ENCODE assay signal across 8 cellular contexts in the genomic region with DNA sequence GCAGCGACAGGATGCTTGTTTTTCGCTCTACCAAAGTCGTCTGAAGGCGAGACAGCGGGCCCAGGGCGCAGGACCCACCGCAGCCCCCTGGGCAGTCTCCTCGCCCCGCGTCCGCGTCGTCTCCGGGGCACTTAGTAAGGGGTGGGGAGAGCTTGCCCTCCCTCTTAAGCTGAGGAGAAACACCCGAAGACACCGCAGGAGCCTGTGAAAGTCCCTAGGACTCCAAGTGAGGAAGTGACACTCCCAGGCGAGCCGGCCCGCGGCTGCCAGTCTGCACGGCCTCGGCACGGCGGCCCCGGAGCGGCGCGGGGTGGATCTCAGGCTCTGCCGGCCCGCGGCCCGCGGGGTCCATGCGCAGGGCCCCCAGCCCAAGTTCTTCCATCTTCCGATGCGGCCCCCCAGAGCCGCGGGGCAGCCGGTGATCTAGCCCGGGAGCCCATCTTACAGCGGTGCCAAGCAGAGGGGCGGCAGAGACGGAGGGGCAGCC. TPM values are rescaled to one million over a fixed set of nuclear protein-coding genes. Genes with fewer than 3 reads are reported as not detected.
DNase-seq lines count a peak whose midpoint lies in the region; ATAC-seq and TF ChIP-seq lines count a peak whose summit lies in the region.

No MANE protein-coding gene starts in this region.

- peak overlapping the region; percentile 97; the same call in 1 of the 3 replicates for H2BK15ac ChIP-seq in IMR-90 (ENCODE audit: low read depth, low read length)

- peak overlapping the region; percentile 96 for H3K27ac ChIP-seq in IMR-90 (ENCODE audit: insufficient read depth, low read length)
- H3K27ac ChIP-seq in dorsolateral prefrontal cortex, result peak overlapping the region in 57 of 59 donors; percentile 16 to 96 (median 85)
- peak overlapping the region; percentile 72 for H3K27ac ChIP-seq in mesodermal cell (ENCODE audit: low read depth, low read length, severe bottlenecking)

- WGBS in IMR-90 (ENCODE audit: extremely low coverage in 2 of 2, insufficient read length in 1 of 2), 2 experiments, result 1% methylated on average over 16 of the region's 43 CpGs; no CpG with 5 or more reads in 1 of the 2 experiments
- WGBS in mesodermal cell (ENCODE audit: insufficient coverage in 2 of 2), 2 experiments, result 0 to 1% methylated on average over 38 to 42 of the region's 43 CpGs

- peak overlapping the region; percentile 84 for H3K18ac ChIP-seq in IMR-90 (ENCODE audit: low read depth, low read length)

- H2BK120ac ChIP-seq in IMR-90 (ENCODE audit: low read depth, low read length), result peak overlapping the region; percentile 90

- peak overlapping the region; percentile 96 for H3K14ac ChIP-seq in IMR-90 (replicated peaks; ENCODE audit: low read depth, low read length)

- peak overlapping the region; percentile 80 for H2AK9ac ChIP-seq in IMR-90 (replicated peaks; ENCODE audit: low read depth, low read length, poor library complexity)

- peak overlapping the region; percentile 82 to 98 for H4K8ac ChIP-seq in IMR-90 (ENCODE audit: low read depth in 2 of 2, low read length in 2 of 2)

- in situ Hi-C loops in IMR-90 (cut with MboI; ENCODE audit: low sequenced_read_pairs), result loop anchor here (5.0 to 25.0 kb wide), 2 partner anchors 58 to 393 kb away; a partner anchor contains a TSS

- TSS peak; percentile 75 for BruUV-seq in IMR-90 (replicated peaks; lab: Mats Ljungman, UMichigan)

- H3K4me3 ChIP-seq in IMR-90 (ENCODE audit: insufficient read depth, low read depth, low read length), result peak overlapping the region; percentile 94
- peak overlapping the region; percentile 54 to 88 (median 75) for H3K4me3 ChIP-seq in dorsolateral prefrontal cortex
- H3K4me3 ChIP-seq in mesodermal cell (ENCODE audit: extremely low read depth, insufficient read depth, low read length, poor library complexity, severe bottlenecking), result peak overlapping the region; percentile 55

- peak overlapping the region; percentile 54; the same call in 1 of the 2 replicates for H2AK5ac ChIP-seq in IMR-90 (ENCODE audit: low read depth, low read length)

- H3K23ac ChIP-seq in IMR-90 (ENCODE audit: low read depth, low read length), result peak overlapping the region; percentile 100

- H2BK5ac ChIP-seq in IMR-90 (ENCODE audit: low read depth, low read length, poor library complexity, severe bottlenecking), result peak overlapping the region; percentile 75

- peak overlapping the region; percentile 99 for H3K4me2 ChIP-seq in IMR-90 (ENCODE audit: low read depth, low read length)

- H3K9me3 ChIP-seq in ES-I3 (ENCODE audit: control insufficient read depth, insufficient read depth, low read length), result no peaks in the 10 kb centered on the region
- no peaks in the 10 kb centered on the region for H3K9me3 ChIP-seq in IMR-90 (ENCODE audit: control insufficient read depth, insufficient read depth, low read length)
- H3K9me3 ChIP-seq in mesodermal cell (ENCODE audit: control insufficient read depth, low read length), result no peaks in the 10 kb centered on the region

- TF ChIP-seq POLR2A in IMR-90 (IDR thresholded peaks at IDR 0.05; ENCODE audit: low read depth, low read length), result peak; percentile 26; the same call in 1 of the 2 replicates

- no peaks in the 10 kb centered on the region for H3K36me3 ChIP-seq in ES-I3 (ENCODE audit: insufficient read depth, low read length)
- H3K36me3 ChIP-seq in IMR-90 (ENCODE audit: control insufficient read depth, insufficient read depth, low read length), result peaks cover 7% of the 10 kb centered on the region; the same call in 1 of the 2 replicates
- peaks cover 19% of the 10 kb centered on the region for H3K36me3 ChIP-seq in mesodermal cell (ENCODE audit: control insufficient read depth, insufficient read depth, low read length)

- H3K4me1 ChIP-seq in ES-I3 (ENCODE audit: insufficient read depth, low read length), result peaks cover 18% of the 10 kb centered on the region; the same call in 1 of the 2 replicates
- H3K4me1 ChIP-seq in IMR-90 (ENCODE audit: control insufficient read depth, insufficient read depth, low read length), result peaks cover 5% of the 10 kb centered on the region
- peaks cover 3% of the 10 kb centered on the region for H3K4me1 ChIP-seq in mesodermal cell (ENCODE audit: control insufficient read depth, insufficient read depth, low read length, poor library complexity, severe bottlenecking)

- dilution Hi-C loops in IMR-90 (cut with HindIII; ENCODE audit: low sequenced_read_pairs, unreplicated experiment), result no loop called here

- peak overlapping the region; percentile 85 for H4K5ac ChIP-seq in IMR-90 (ENCODE audit: low read depth, low read length)

- POLR2A ChIA-PET in IMR-90 (lab: Charles Lee; ENCODE audit: unreplicated experiment), result interaction anchor here (1.2 kb wide), 1 partner anchor 59 kb away, joined by 3 read pairs; no protein-coding TSS in a partner anchor

- H4K20me1 ChIP-seq in IMR-90 (ENCODE audit: insufficient read depth, low read length), result no peaks in the 10 kb centered on the region

- H3K9me1 ChIP-seq in IMR-90 (ENCODE audit: insufficient read depth, low read length), result peaks cover 5% of the 10 kb centered on the region; the same call in 1 of the 2 replicates

- TF ChIP-seq RAD21 in IMR-90 (IDR thresholded peaks at IDR 0.05; ENCODE audit: low read length), result no peak

- no peaks in the 10 kb centered on the region for H3K27me3 ChIP-seq in IMR-90 (ENCODE audit: control insufficient read depth, insufficient read depth, low read length)
- peaks cover 0 to 8% (median 0%) of the 10 kb centered on the region in 45 donors for H3K27me3 ChIP-seq in dorsolateral prefrontal cortex

- no peak for DNase-seq in IMR-90
- DNase-seq in activated CD4-positive, CD25-positive, alpha-beta regulatory T cell treated with anti-CD3 and anti-CD28 coated beads, Interleukin-2, amount 50 U/mL, for 72 hours, result peak; percentile 70
- DNase-seq in dorsolateral prefrontal cortex, result peak in 4 of 10 donors; percentile 10 to 59 (median 38)
- peak; percentile 73 for DNase-seq in stimulated activated CD8-positive, alpha-beta memory T cell treated with anti-CD3 and anti-CD28 coated beads, Interleukin-4, amount 100 ng/mL, for 48 hours
- DNase-seq in superior temporal gyrus (ENCODE audit: extremely low spot score), result no peak

- H3K56ac ChIP-seq in IMR-90 (ENCODE audit: extremely low read depth, insufficient read depth, low read length), result peak overlapping the region; percentile 80; the same call in 1 of the 2 replicates

- H3K9ac ChIP-seq in ES-I3 (ENCODE audit: low read depth, low read length) (peak overlapping the region; percentile 78), IMR-90 (ENCODE audit: low read depth, low read length) (peak overlapping the region; percentile 91)

- intact Hi-C loops in IMR-90 (cut with micrococcal nuclease), result loop anchor here (1.0 to 10.0 kb wide), 4 partner anchors 52 to 168 kb away; a partner anchor contains a TSS
- intact Hi-C loops in dorsolateral prefrontal cortex (cut with DNase I), result no loop called here

- peak overlapping the region; percentile 98 for H2AFZ ChIP-seq in IMR-90 (replicated peaks; ENCODE audit: low read length, poor library complexity)

- H3K79me1 ChIP-seq in IMR-90 (ENCODE audit: low read depth in 1 of 2, low read length in 2 of 2), result peaks cover 10 to 41% of the 10 kb centered on the region in 2 experiments

- CTCF ChIA-PET in IMR-90 (lab: Yijun Ruan, JAX), result no interaction called here

- ATAC-seq in GM21528 (IDR thresholded peaks at IDR 0.05; ENCODE audit: low FRiP score, unreplicated experiment) (peak; percentile 69), IMR-90 (ENCODE audit: low read depth) (peak; percentile 60)

- peak overlapping the region; percentile 92 for H3K4ac ChIP-seq in IMR-90 (ENCODE audit: low read depth, low read length)

- peak overlapping the region; percentile 56; the same call in 1 of the 2 replicates for H2BK20ac ChIP-seq in IMR-90 (ENCODE audit: low read depth, low read length)

- peak overlapping the region; percentile 95 for H4K91ac ChIP-seq in IMR-90 (ENCODE audit: insufficient read depth, low read depth, low read length)

- no peak for TF ChIP-seq CTCF in IMR-90 (conservative IDR thresholded peaks at IDR 0.05; ENCODE audit: low read depth, low read length)
- no peak for TF ChIP-seq CTCF in dorsolateral prefrontal cortex (IDR thresholded peaks at IDR 0.05 in 54 of 56, conservative IDR thresholded peaks at IDR 0.05 in 2 of 56; ENCODE audit: low read depth in 1 of 56, partially characterized antibody in 56 of 56)

TF ChIP-seq in IMR-90, 13 proteins besides CTCF, POLR2A, EP300 and RAD21:
- TF ChIP-seq MAFK (IDR thresholded peaks at IDR 0.05; ENCODE audit: low read depth, low read length), result no peak
- TF ChIP-seq MAZ (IDR thresholded peaks at IDR 0.05; ENCODE audit: borderline replicate concordance, low read depth, low read length), result no peak
- TF ChIP-seq RFX5 (IDR thresholded peaks at IDR 0.05; ENCODE audit: low read depth, low read length), result no peak
- TF ChIP-seq FOS (IDR thresholded peaks at IDR 0.05; ENCODE audit: low read depth, low read length), result no peak
- TF ChIP-seq SMC3 (IDR thresholded peaks at IDR 0.05; ENCODE audit: low read depth, low read length), result no peak
- TF ChIP-seq CHD1 (IDR thresholded peaks at IDR 0.05; ENCODE audit: low read depth, low read length), result no peak
- 0 out of 2 replicates have a peak, but pooled peaks have one; percentile 40 for TF ChIP-seq MXI1 (IDR thresholded peaks at IDR 0.05; ENCODE audit: borderline replicate concordance, low read depth, low read length)
- TF ChIP-seq, protein P1, sequence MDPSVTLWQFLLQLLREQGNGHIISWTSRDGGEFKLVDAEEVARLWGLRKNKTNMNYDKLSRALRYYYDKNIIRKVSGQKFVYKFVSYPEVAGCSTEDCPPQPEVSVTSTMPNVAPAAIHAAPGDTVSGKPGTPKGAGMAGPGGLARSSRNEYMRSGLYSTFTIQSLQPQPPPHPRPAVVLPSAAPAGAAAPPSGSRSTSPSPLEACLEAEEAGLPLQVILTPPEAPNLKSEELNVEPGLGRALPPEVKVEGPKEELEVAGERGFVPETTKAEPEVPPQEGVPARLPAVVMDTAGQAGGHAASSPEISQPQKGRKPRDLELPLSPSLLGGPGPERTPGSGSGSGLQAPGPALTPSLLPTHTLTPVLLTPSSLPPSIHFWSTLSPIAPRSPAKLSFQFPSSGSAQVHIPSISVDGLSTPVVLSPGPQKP (IDR thresholded peaks at IDR 0.05; ENCODE audit: borderline replicate concordance, low read depth, low read length), result no peak

RNA-seq across cellular contexts. Expression of a gene that starts 0.3 kb away (rescaled TPM):
- 6.6 and 7.5 TPM in 2 replicates for total RNA-seq in IMR-90 (2012; rRNA removed)
- polyA plus RNA-seq in IMR-90 (2012; rRNA removed), result 7.7 and 8.3 TPM in 2 replicates
- 2.2 and 2.4 TPM in 2 replicates for polyA plus RNA-seq in IMR-90 (2012; cell fraction: cytosol; rRNA removed)
- polyA plus RNA-seq in IMR-90 (2012; cell fraction: nucleus; rRNA removed; ENCODE audit: low replicate concordance), result 2.2 and 3.0 TPM in 2 replicates
- total RNA-seq in dorsolateral prefrontal cortex, result 10 to 100 TPM; 10.9 to 62.5 (median 21.3) TPM
- 12.3 TPM for polyA plus RNA-seq in mesodermal cell (2013, experiment 1 of 2)
- polyA plus RNA-seq in mesodermal cell (2013, experiment 2 of 2), result 10.1 TPM

RNA-seq across cellular contexts. Expression of a gene that starts 53.8 kb away (rescaled TPM):
- total RNA-seq in IMR-90 (2012; rRNA removed) (30.3 and 30.6 TPM in 2 replicates), dorsolateral prefrontal cortex (10 to 100 TPM in 116 of 120 experiments, 1 to 10 TPM in 4; 7.4 to 34.5 (median 16.0) TPM)
- 23.0 and 27.0 TPM in 2 replicates for polyA plus RNA-seq in IMR-90 (2012; rRNA removed)
- polyA plus RNA-seq in IMR-90 (2012; cell fraction: cytosol; rRNA removed), result 7.5 and 10.5 TPM in 2 replicates
- polyA plus RNA-seq in IMR-90 (2012; cell fraction: nucleus; rRNA removed; ENCODE audit: low replicate concordance), result 5.1 and 22.2 TPM in 2 replicates
- 34.3 TPM for polyA plus RNA-seq in mesodermal cell (2013, experiment 1 of 2)
- 32.5 TPM for polyA plus RNA-seq in mesodermal cell (2013, experiment 2 of 2)

Comparison
In these comparisons a context has a peak if more than half of its experiments do, and no peak if none do; other contexts are left out.
1. DNase-seq: peak in activated CD4-positive, CD25-positive, alpha-beta regulatory T cell treated with anti-CD3 and anti-CD28 coated beads, Interleukin-2, amount 50 U/mL, for 72 hours (single experiment) and stimulated activated CD8-positive, alpha-beta memory T cell treated with anti-CD3 and anti-CD28 coated beads, Interleukin-4, amount 100 ng/mL, for 48 hours (single experiment); none in IMR-90 (single experiment) and superior temporal gyrus (single experiment).
2. Peak in every context shown above with its lines, with median percentiles within 50 percentile points of each other: H3K27ac ChIP-seq and H3K4me3 ChIP-seq.